In the genomic region with DNA sequence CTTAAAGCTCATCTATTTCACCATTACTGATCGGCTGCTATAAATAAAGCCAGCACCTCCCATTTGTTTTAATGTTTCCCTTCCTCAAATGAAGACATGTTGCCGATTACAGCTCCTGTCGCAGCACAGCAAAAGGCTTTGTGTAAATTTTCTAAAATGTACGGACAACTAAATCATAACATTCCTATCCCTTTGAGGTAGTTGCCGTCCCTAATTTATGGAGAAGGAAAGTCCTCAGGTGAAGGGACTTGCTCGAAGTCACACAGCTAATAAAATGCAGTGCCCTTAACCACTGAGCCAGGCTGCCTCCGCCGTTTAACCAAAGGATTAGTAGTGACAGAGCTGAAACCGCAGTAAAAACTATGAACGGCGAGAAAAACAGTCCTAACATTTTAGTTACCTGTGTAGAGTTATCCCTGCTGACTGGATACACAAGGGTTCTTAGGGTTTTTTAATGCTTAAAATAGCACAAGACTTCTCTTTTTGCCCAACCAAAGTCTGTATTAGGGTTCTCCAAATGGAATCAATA, we compare ENCODE assay signal across 7 cellular contexts. TPM values are rescaled to one million over a fixed set of nuclear protein-coding genes. Genes with fewer than 3 reads are reported as not detected.
A peak's percentile ranks its signal among the peaks of the same experiment; 100 is the strongest.
DNase-seq lines count a peak whose midpoint lies in the region; ATAC-seq and TF ChIP-seq lines count a peak whose summit lies in the region.

No MANE protein-coding gene starts in this region.

- H3K4me1 ChIP-seq in GM23338 (ENCODE audit: insufficient read depth): peaks cover 4% of the 10 kb centered on the region
- peaks cover 18% of the 10 kb centered on the region for H3K4me1 ChIP-seq in PC-3 (ENCODE audit: insufficient read depth, low read length)
- H3K4me1 ChIP-seq in ectodermal cell (ENCODE audit: control insufficient read depth, insufficient read depth, low read length): no peaks in the 10 kb centered on the region
- H3K4me1 ChIP-seq in neural progenitor cell: peaks cover 8% of the 10 kb centered on the region

- H3K27ac ChIP-seq in GM23338 (ENCODE audit: low read depth) (peak overlapping the region; percentile 72), PC-3 (ENCODE audit: low read length) (peak overlapping the region; percentile 37), ectodermal cell (ENCODE audit: insufficient read depth, low read depth, low read length, poor library complexity, severe bottlenecking) (no peak overlapping the region), neural progenitor cell (no peak overlapping the region)

- intact Hi-C loops in PC-3 (cut with micrococcal nuclease): loop anchor here (2.0 kb wide), 1 partner anchor 21 kb away; no protein-coding TSS in a partner anchor

- TSS peak; percentile 86 for BruUV-seq in PC-3 (replicated peaks; lab: Mats Ljungman, UMichigan)

- WGBS in ectodermal cell, 2 experiments: 4% methylated on average over 11 of the region's 11 CpGs

- no peaks in the 10 kb centered on the region for H4K20me1 ChIP-seq in GM23338 (replicated peaks; ENCODE audit: insufficient read depth)
- H4K20me1 ChIP-seq in PC-3 (ENCODE audit: low read length): no peaks in the 10 kb centered on the region
- no peaks in the 10 kb centered on the region for H4K20me1 ChIP-seq in neural progenitor cell (ENCODE audit: low read depth)

- peak; percentile 15 for ATAC-seq in GM23338
- ATAC-seq in PC-3: peak; percentile 11
- no peak for ATAC-seq in GM21619 (IDR thresholded peaks at IDR 0.05; ENCODE audit: unreplicated experiment)
- ATAC-seq in HG02588 (IDR thresholded peaks at IDR 0.05; ENCODE audit: unreplicated experiment): no peak

- CTCF ChIA-PET in PC-3 (lab: Charles Lee): interaction anchor here (0.5 to 1.8 kb wide), 9 partner anchors 20 to 364 kb away, joined by 3 to 22 read pairs (median 4); a partner anchor contains a TSS

- no peaks in the 10 kb centered on the region for H3K27me3 ChIP-seq in GM23338 (ENCODE audit: insufficient read depth)
- H3K27me3 ChIP-seq in PC-3 (ENCODE audit: low read length): no peaks in the 10 kb centered on the region
- no peaks in the 10 kb centered on the region for H3K27me3 ChIP-seq in ectodermal cell (ENCODE audit: control insufficient read depth, insufficient read depth, low read length, poor library complexity, severe bottlenecking)
- H3K27me3 ChIP-seq in neural progenitor cell: no peaks in the 10 kb centered on the region

- H3K27me3 Mint-ChIP-seq in GM23338 (ENCODE audit: insufficient read depth, low read depth, poor library complexity) (peaks cover 18% of the 10 kb centered on the region), neural progenitor cell (ENCODE audit: insufficient read depth, low read depth) (peaks cover 2% of the 10 kb centered on the region)

- H3K4me3 Mint-ChIP-seq in GM23338 (peak overlapping the region; percentile 87), neural progenitor cell (peak overlapping the region; percentile 92)

- peak overlapping the region; percentile 68 for H3K4me3 ChIP-seq in GM23338
- peak overlapping the region; percentile 74 for H3K4me3 ChIP-seq in PC-3 (ENCODE audit: low read length)
- H3K4me3 ChIP-seq in ectodermal cell (ENCODE audit: insufficient read depth, low read depth, low read length): peak overlapping the region; percentile 87
- peak overlapping the region; percentile 91 for H3K4me3 ChIP-seq in neural progenitor cell

- H3K4me1 Mint-ChIP-seq in GM23338 (peaks cover 3% of the 10 kb centered on the region; the same call in 1 of the 3 replicates), neural progenitor cell (peaks cover 14% of the 10 kb centered on the region)

- H3K9me3 Mint-ChIP-seq in GM23338 (peaks cover 8% of the 10 kb centered on the region), neural progenitor cell (peaks cover 3% of the 10 kb centered on the region)

- H3K36me3 Mint-ChIP-seq in GM23338 (ENCODE audit: low read depth): peaks cover 3% of the 10 kb centered on the region
- no peaks in the 10 kb centered on the region for H3K36me3 Mint-ChIP-seq in neural progenitor cell

- H3K79me2 ChIP-seq in GM23338 (replicated peaks; ENCODE audit: insufficient read depth): no peaks in the 10 kb centered on the region
- H3K79me2 ChIP-seq in PC-3 (ENCODE audit: low read length): peaks cover 13% of the 10 kb centered on the region
- H3K79me2 ChIP-seq in neural progenitor cell (ENCODE audit: low read depth): no peaks in the 10 kb centered on the region

- POLR2A ChIA-PET in PC-3 (lab: Charles Lee; ENCODE audit: unreplicated experiment): interaction anchor here (0.6 to 1.1 kb wide), 6 partner anchors 22 to 949 kb away, joined by 3 to 19 read pairs (median 5); a partner anchor contains a TSS

- peak overlapping the region; percentile 79 for H3K9ac ChIP-seq in PC-3 (ENCODE audit: low read length)
- H3K9ac ChIP-seq in neural progenitor cell: peak overlapping the region; percentile 31

- no peaks in the 10 kb centered on the region for H3F3A ChIP-seq in GM23338 (replicated peaks; ENCODE audit: low read depth)
- H3F3A ChIP-seq in PC-3 (ENCODE audit: low read length, unreplicated experiment): no peaks in the 10 kb centered on the region
- H3F3A ChIP-seq in neural progenitor cell (ENCODE audit: low read depth): peaks cover 15% of the 10 kb centered on the region

- H3K27ac Mint-ChIP-seq in GM23338 (peak overlapping the region; percentile 94), neural progenitor cell (no peak overlapping the region)

- DNase-seq in GM23338 (ENCODE audit: low spot score) (peak; percentile 46), PC-3 (no peak), neural progenitor cell (ENCODE audit: low spot score) (peak; percentile 15), cerebellum (ENCODE audit: low spot score) (no peak)

- TF ChIP-seq CTCF in GM23338 (conservative IDR thresholded peaks at IDR 0.05; ENCODE audit: low read depth in 2 of 2) (no peak), PC-3 (conservative IDR thresholded peaks at IDR 0.05; ENCODE audit: low read depth, low read length) (no peak), neural progenitor cell (IDR thresholded peaks at IDR 0.05) (no peak)

- H2AFZ ChIP-seq in GM23338 (peak overlapping the region; percentile 82), PC-3 (ENCODE audit: low read length) (peak overlapping the region; percentile 86), neural progenitor cell (replicated peaks) (peak overlapping the region; percentile 99)

- H3K4me2 ChIP-seq in GM23338 (peak overlapping the region; percentile 81), PC-3 (ENCODE audit: low read length) (peak overlapping the region; percentile 94), neural progenitor cell (peak overlapping the region; percentile 99)

- H3K36me3 ChIP-seq in GM23338 (ENCODE audit: insufficient read depth) (0 out of 2 replicates have a peak, but pooled peaks cover 3% of the 10 kb centered on the region), PC-3 (ENCODE audit: low read depth, low read length) (no peaks in the 10 kb centered on the region; the same call in 1 of the 2 replicates), ectodermal cell (ENCODE audit: control insufficient read depth, insufficient read depth, low read length) (no peaks in the 10 kb centered on the region), neural progenitor cell (no peaks in the 10 kb centered on the region)

- H3K9me2 ChIP-seq in GM23338 (ENCODE audit: insufficient read depth) (no peaks in the 10 kb centered on the region), PC-3 (replicated peaks; ENCODE audit: low read length) (no peaks in the 10 kb centered on the region)

- no peaks in the 10 kb centered on the region for H3K9me3 ChIP-seq in PC-3 (ENCODE audit: low read length)
- H3K9me3 ChIP-seq in ectodermal cell (ENCODE audit: control insufficient read depth, low read length): no peaks in the 10 kb centered on the region
- no peaks in the 10 kb centered on the region for H3K9me3 ChIP-seq in neural progenitor cell (ENCODE audit: low read depth)

TF ChIP-seq in GM23338, 12 proteins besides CTCF, POLR2A, EP300 and RAD21:
- TF ChIP-seq POLR2AphosphoS5 (IDR thresholded peaks at IDR 0.05; ENCODE audit: low read depth) (no peak), ZNF114 (CRISPR knock-in tag; IDR thresholded peaks at IDR 0.05) (no peak), JUNB (IDR thresholded peaks at IDR 0.05; ENCODE audit: unreplicated experiment) (no peak)

RNA-seq across cellular contexts. Expression of a gene that starts 0.9 kb away (rescaled TPM):
- total RNA-seq in GM23338 (2014; rRNA removed; shearing (Covaris generic)): 34.5 and 42.7 TPM in 2 replicates
- 18.3 and 20.8 TPM in 2 replicates for polyA plus RNA-seq in GM23338 (2016; fragmentation: Nextera tagmentation; extraction: Ambion mirVana)
- total RNA-seq in PC-3 (2014; rRNA removed) (129 and 160 TPM in 2 replicates), neural progenitor cell (ENCODE audit: low replicate concordance) (13.3 and 21.6 TPM in 2 replicates), cerebellum (43.5 TPM)
- polyA plus RNA-seq in ectodermal cell (2013, experiment 1 of 4): 25.1 TPM
- 21.9 TPM for polyA plus RNA-seq in ectodermal cell (2013, experiment 2 of 4)
- polyA plus RNA-seq in ectodermal cell (2013, experiment 3 of 4): 18.4 TPM
- polyA plus RNA-seq in ectodermal cell (2013, experiment 4 of 4): 21.4 TPM

RNA-seq across cellular contexts. Expression of a gene that starts 27.0 kb away (rescaled TPM):
- total RNA-seq in GM23338 (2014; rRNA removed; shearing (Covaris generic)): 242 and 270 TPM in 2 replicates
- polyA plus RNA-seq in GM23338 (2016; fragmentation: Nextera tagmentation; extraction: Ambion mirVana): 145 and 151 TPM in 2 replicates
- 334 and 357 TPM in 2 replicates for total RNA-seq in PC-3 (2014; rRNA removed)
- 243 TPM for polyA plus RNA-seq in ectodermal cell (2013, experiment 1 of 4)
- polyA plus RNA-seq in ectodermal cell (2013, experiment 2 of 4): 233 TPM
- polyA plus RNA-seq in ectodermal cell (2013, experiment 3 of 4): 157 TPM
- 183 TPM for polyA plus RNA-seq in ectodermal cell (2013, experiment 4 of 4)
- total RNA-seq in neural progenitor cell (ENCODE audit: low replicate concordance): 151 and 234 TPM in 2 replicates
- total RNA-seq in cerebellum: 88.3 TPM

RNA-seq across cellular contexts. Expression of a gene that starts 45.2 kb away (rescaled TPM):
- total RNA-seq in GM23338 (2014; rRNA removed; shearing (Covaris generic)): 1.7 and 2.5 TPM in 2 replicates
- 13.6 and 16.4 TPM in 2 replicates for polyA plus RNA-seq in GM23338 (2016; fragmentation: Nextera tagmentation; extraction: Ambion mirVana)
- total RNA-seq in PC-3 (2014; rRNA removed) (30.3 and 36.3 TPM in 2 replicates), neural progenitor cell (ENCODE audit: low replicate concordance) (0.64 and 0.96 TPM in 2 replicates), cerebellum (not detected)
- polyA plus RNA-seq in ectodermal cell (2013, experiment 1 of 4): 5.3 TPM
- polyA plus RNA-seq in ectodermal cell (2013, experiment 2 of 4): 4.7 TPM
- polyA plus RNA-seq in ectodermal cell (2013, experiment 3 of 4): 4.0 TPM
- 4.1 TPM for polyA plus RNA-seq in ectodermal cell (2013, experiment 4 of 4)

Comparison
In these comparisons a context has a peak if more than half of its experiments do, and no peak if none do; other contexts are left out.
1. ATAC-seq: peak in GM23338 (single experiment) and PC-3 (single experiment); none in GM21619 (single experiment) and HG02588 (single experiment).
2. DNase-seq: peak in GM23338 (single experiment) and neural progenitor cell (single experiment); none in PC-3 (single experiment) and cerebellum (single experiment).
3. H3K27ac ChIP-seq: peak in GM23338 (single experiment) and PC-3 (single experiment); none in ectodermal cell (single experiment) and neural progenitor cell (single experiment).
4. Peak in every context shown above with its lines, with median percentiles within 50 percentile points of each other: H2AFZ ChIP-seq, H3K4me2 ChIP-seq and H3K4me3 ChIP-seq.